ENCODE assay signal across 8 cellular contexts in the genomic region with DNA sequence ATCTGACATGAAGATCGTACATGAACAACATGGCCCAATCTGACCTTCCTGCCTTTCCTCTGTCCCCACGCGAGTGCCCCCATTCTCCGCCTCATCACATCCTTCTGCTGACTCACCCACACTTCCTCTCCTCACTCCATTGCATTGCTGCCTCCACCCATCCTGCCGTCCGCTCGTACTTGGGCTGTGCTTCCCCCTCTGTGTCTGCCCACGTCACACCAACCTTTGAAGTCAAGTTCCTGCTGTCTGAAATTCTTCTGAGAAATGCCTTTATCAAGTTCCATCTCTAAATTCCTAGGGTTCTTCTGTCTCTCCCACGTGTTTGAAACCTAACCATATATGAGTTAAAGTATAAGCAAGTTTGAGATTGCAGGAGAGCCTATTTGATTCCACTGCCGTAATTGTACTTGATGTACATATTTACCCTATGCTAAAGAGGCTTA. TPM values are rescaled to one million over a fixed set of nuclear protein-coding genes. Genes with fewer than 3 reads are reported as not detected.
DNase-seq lines count a peak whose midpoint lies in the region; ATAC-seq and TF ChIP-seq lines count a peak whose summit lies in the region.

No MANE protein-coding gene starts in this region.

- no peaks in the 10 kb centered on the region for H3K9me2 ChIP-seq in SU-DHL-6 (replicated peaks; ENCODE audit: insufficient read depth, low read length)

- ATAC-seq in GM19023 (IDR thresholded peaks at IDR 0.05; ENCODE audit: unreplicated experiment) (peak; percentile 94), HG03139 (IDR thresholded peaks at IDR 0.05; ENCODE audit: unreplicated experiment) (peak; percentile 97)

- no peaks in the 10 kb centered on the region for H3K36me3 Mint-ChIP-seq in activated naive CD4-positive, alpha-beta T cell treated with anti-CD3 and anti-CD28 coated beads, Interleukin-2, amount 50 U/mL, for 24 hours
- H3K36me3 Mint-ChIP-seq in nephron progenitor cell (ENCODE audit: low read depth), result no peaks in the 10 kb centered on the region

- H3K27me3 ChIP-seq in SU-DHL-6 (ENCODE audit: low read length) (no peaks in the 10 kb centered on the region), kidney epithelial cell (ENCODE audit: control insufficient read depth, insufficient read depth, low read length) (no peaks in the 10 kb centered on the region)

- H3K9ac ChIP-seq in SU-DHL-6 (ENCODE audit: low read length), result no peak overlapping the region

- no peaks in the 10 kb centered on the region for H4K20me1 ChIP-seq in SU-DHL-6 (ENCODE audit: low read depth, low read length)

- peak overlapping the region; percentile 86 for H2AFZ ChIP-seq in SU-DHL-6 (ENCODE audit: low read depth, low read length, severe bottlenecking)

- H3K79me2 ChIP-seq in SU-DHL-6 (ENCODE audit: insufficient read depth, low read length), result no peaks in the 10 kb centered on the region

- peaks cover 20% of the 10 kb centered on the region for H3K4me1 Mint-ChIP-seq in activated naive CD4-positive, alpha-beta T cell treated with anti-CD3 and anti-CD28 coated beads, Interleukin-2, amount 50 U/mL, for 24 hours
- H3K4me1 Mint-ChIP-seq in nephron progenitor cell, result peaks cover 6% of the 10 kb centered on the region

- H3K9me3 ChIP-seq in SU-DHL-6 (ENCODE audit: insufficient read depth, low read length), result no peaks in the 10 kb centered on the region

- TF ChIP-seq CTCF in SU-DHL-6 (IDR thresholded peaks at IDR 0.05; ENCODE audit: insufficient read depth, low read length, poor library complexity, severe bottlenecking) (no peak), kidney epithelial cell (IDR thresholded peaks at IDR 0.05; ENCODE audit: insufficient read depth, low read length, poor library complexity, severe bottlenecking) (no peak), nephron progenitor cell (IDR thresholded peaks at IDR 0.05) (no peak)

- no peaks in the 10 kb centered on the region for H3F3A ChIP-seq in SU-DHL-6 (ENCODE audit: insufficient read depth)

- peak overlapping the region; percentile 48 for H3K4me2 ChIP-seq in SU-DHL-6 (ENCODE audit: low read depth, low read length, poor library complexity, severe bottlenecking)

- H3K27ac ChIP-seq in SU-DHL-6 (ENCODE audit: low read depth, low read length), result 0 out of 2 replicates have a peak overlapping the region, but pooled peaks have one; percentile 15

- H3K4me3 ChIP-seq in SU-DHL-6 (ENCODE audit: insufficient read depth, low read length, poor library complexity, severe bottlenecking) (no peak overlapping the region), kidney epithelial cell (ENCODE audit: low read depth, low read length) (no peak overlapping the region)

- DNase-seq in kidney epithelial cell (ENCODE audit: low read depth) (peak; percentile 79), midbrain (lab: John Stamatoyannopoulos, UW) (no peak), nephron progenitor cell (no peak)
- peak; percentile 41 to 72 (median 52) for DNase-seq in stimulated activated CD4-positive, alpha-beta T cell treated with anti-CD3 and anti-CD28 coated beads, TNF-alpha, amount 100 ng/mL, for 24 hours (ENCODE audit: low read depth in 3 of 3)

- no peaks in the 10 kb centered on the region for H3K27me3 Mint-ChIP-seq in activated naive CD4-positive, alpha-beta T cell treated with anti-CD3 and anti-CD28 coated beads, Interleukin-2, amount 50 U/mL, for 24 hours
- peaks cover 3% of the 10 kb centered on the region for H3K27me3 Mint-ChIP-seq in nephron progenitor cell (ENCODE audit: low read depth, poor library complexity)

- H3K9me3 Mint-ChIP-seq in activated naive CD4-positive, alpha-beta T cell treated with anti-CD3 and anti-CD28 coated beads, Interleukin-2, amount 50 U/mL, for 24 hours, result no peaks in the 10 kb centered on the region
- peaks cover 9% of the 10 kb centered on the region for H3K9me3 Mint-ChIP-seq in nephron progenitor cell

- H3K36me3 ChIP-seq in SU-DHL-6 (ENCODE audit: low read length) (no peaks in the 10 kb centered on the region), kidney epithelial cell (ENCODE audit: control insufficient read depth, insufficient read depth, low read length) (no peaks in the 10 kb centered on the region)

- peak overlapping the region; percentile 92 for H3K27ac Mint-ChIP-seq in activated naive CD4-positive, alpha-beta T cell treated with anti-CD3 and anti-CD28 coated beads, Interleukin-2, amount 50 U/mL, for 24 hours
- H3K27ac Mint-ChIP-seq in nephron progenitor cell, result no peak overlapping the region

- peak overlapping the region; percentile 79 for H3K4me3 Mint-ChIP-seq in activated naive CD4-positive, alpha-beta T cell treated with anti-CD3 and anti-CD28 coated beads, Interleukin-2, amount 50 U/mL, for 24 hours
- H3K4me3 Mint-ChIP-seq in nephron progenitor cell, result no peak overlapping the region

RNA-seq across cellular contexts. Expression of a gene that starts 18.0 kb away (rescaled TPM):
- total RNA-seq in kidney epithelial cell, result 45.8 and 56.1 TPM in 2 replicates

Comparison
In these comparisons a context has a peak if more than half of its experiments do, and no peak if none do; other contexts are left out.
1. DNase-seq: peak in kidney epithelial cell (single experiment) and stimulated activated CD4-positive, alpha-beta T cell treated with anti-CD3 and anti-CD28 coated beads, TNF-alpha, amount 100 ng/mL, for 24 hours (3 of 3); none in midbrain (single experiment) and nephron progenitor cell (single experiment).